In genomic region chr16:83956336-83957289, GRCh38 we compare ENCODE assay signal across 8 cellular contexts. TPM values are rescaled to one million over a fixed set of nuclear protein-coding genes. Genes with fewer than 3 reads are reported as not detected.
A peak's percentile ranks its signal among the peaks of the same experiment; 100 is the strongest.
DNase-seq lines count a peak whose midpoint lies in the region; ATAC-seq and TF ChIP-seq lines count a peak whose summit lies in the region.

No MANE protein-coding gene starts in this region.

- DNase-seq in GM06990 (ENCODE audit: extremely low read depth, insufficient read length) (peak; percentile 70), HuH-7.5 (ENCODE audit: low spot score) (peak; percentile 87), RPMI8226 (peak; percentile 68), foreskin keratinocyte (no peak), nucleus accumbens (lab: John Stamatoyannopoulos, UW) (peak in 50 of 56 donors; percentile 6 to 89 (median 46)), superior temporal gyrus (ENCODE audit: extremely low spot score) (peak; percentile 83)
- peak; percentile 64 for DNase-seq in activated T-helper 2 cell treated with anti-CD3 and anti-CD28 coated beads, Interferon-gamma antibody, Interleukin-2, Interleukin-4, amounts not matched to agents 10 μg/mL and 5 μg/mL and 100 μg/mL, durations not matched to agents 14 hours and 24 hours and 36 hours (ENCODE audit: low spot score)

- H3K36me3 Mint-ChIP-seq in activated T-helper 2 cell treated with anti-CD3 and anti-CD28 coated beads, Interferon-gamma antibody, Interleukin-2, Interleukin-4, amounts not matched to agents 10 μg/mL and 5 μg/mL and 100 μg/mL, durations not matched to agents 14 hours and 24 hours and 36 hours (ENCODE audit: low read depth) = no peaks in the 10 kb centered on the region

- H3K27me3 ChIP-seq in GM06990 (replicated peaks; ENCODE audit: control insufficient read depth, insufficient read depth, low read length) = no peaks in the 10 kb centered on the region
- H3K27me3 ChIP-seq in foreskin keratinocyte = no peaks in the 10 kb centered on the region

- peaks cover 5% of the 10 kb centered on the region for H3K4me1 ChIP-seq in foreskin keratinocyte

- H3K9me3 Mint-ChIP-seq in activated T-helper 2 cell treated with anti-CD3 and anti-CD28 coated beads, Interferon-gamma antibody, Interleukin-2, Interleukin-4, amounts not matched to agents 10 μg/mL and 5 μg/mL and 100 μg/mL, durations not matched to agents 14 hours and 24 hours and 36 hours = no peaks in the 10 kb centered on the region

- peaks cover 12% of the 10 kb centered on the region for H3K4me1 Mint-ChIP-seq in activated T-helper 2 cell treated with anti-CD3 and anti-CD28 coated beads, Interferon-gamma antibody, Interleukin-2, Interleukin-4, amounts not matched to agents 10 μg/mL and 5 μg/mL and 100 μg/mL, durations not matched to agents 14 hours and 24 hours and 36 hours (ENCODE audit: low read depth)

- TF ChIP-seq CTCF in GM06990 (IDR thresholded peaks at IDR 0.05; ENCODE audit: insufficient read depth, low read length, poor library complexity, severe bottlenecking) (peak; percentile 96), foreskin keratinocyte (conservative IDR thresholded peaks at IDR 0.05) (peak; percentile 93)

- H3K4me3 Mint-ChIP-seq in activated T-helper 2 cell treated with anti-CD3 and anti-CD28 coated beads, Interferon-gamma antibody, Interleukin-2, Interleukin-4, amounts not matched to agents 10 μg/mL and 5 μg/mL and 100 μg/mL, durations not matched to agents 14 hours and 24 hours and 36 hours (ENCODE audit: low read depth) = no peak overlapping the region

- intact Hi-C loops in activated T-helper 2 cell treated with anti-CD3 and anti-CD28 coated beads, Interferon-gamma antibody, Interleukin-2, Interleukin-4, amounts not matched to agents 10 μg/mL and 5 μg/mL and 100 μg/mL, durations not matched to agents 14 hours and 24 hours and 36 hours (cut with micrococcal nuclease) = loop anchor here (1.0 to 2.0 kb wide), 3 partner anchors 109 to 550 kb away; partner anchors contain the start of gene TAF1C

- no peaks in the 10 kb centered on the region for H3K36me3 ChIP-seq in GM06990 (ENCODE audit: control insufficient read depth, insufficient read depth, low read length)

- no peak overlapping the region for H3K27ac Mint-ChIP-seq in activated T-helper 2 cell treated with anti-CD3 and anti-CD28 coated beads, Interferon-gamma antibody, Interleukin-2, Interleukin-4, amounts not matched to agents 10 μg/mL and 5 μg/mL and 100 μg/mL, durations not matched to agents 14 hours and 24 hours and 36 hours

- no peak overlapping the region for H3K27ac ChIP-seq in foreskin keratinocyte

- H3K4me3 ChIP-seq in GM06990 (replicated peaks; ENCODE audit: low read depth, low read length) = no peak overlapping the region

- ATAC-seq in foreskin keratinocyte (peak; percentile 18), HG03354 (IDR thresholded peaks at IDR 0.05; ENCODE audit: poor library complexity, severe bottlenecking, unreplicated experiment) (no peak)

- H3K27me3 Mint-ChIP-seq in activated T-helper 2 cell treated with anti-CD3 and anti-CD28 coated beads, Interferon-gamma antibody, Interleukin-2, Interleukin-4, amounts not matched to agents 10 μg/mL and 5 μg/mL and 100 μg/mL, durations not matched to agents 14 hours and 24 hours and 36 hours (ENCODE audit: low read depth) = peaks cover 10% of the 10 kb centered on the region

RNA-seq across cellular contexts. Expression of gene OSGIN1, which starts 3.6 kb away (rescaled TPM):
- 1.4 and 2.1 TPM in 2 replicates for total RNA-seq in activated T-helper 2 cell treated with anti-CD3 and anti-CD28 coated beads, Interferon-gamma antibody, Interleukin-2, Interleukin-4, amounts not matched to agents 10 μg/mL and 5 μg/mL and 100 μg/mL, durations not matched to agents 14 hours and 24 hours and 36 hours
- 1.3 and 1.4 TPM in 2 replicates for total RNA-seq in foreskin keratinocyte
- polyA plus RNA-seq in foreskin keratinocyte = 1.9 and 2.5 TPM in 2 replicates

RNA-seq across cellular contexts. Expression of gene NECAB2, which starts 11.4 kb away (rescaled TPM):
- 0.11 TPM in 1 of 2 replicates, not detected in the other for total RNA-seq in activated T-helper 2 cell treated with anti-CD3 and anti-CD28 coated beads, Interferon-gamma antibody, Interleukin-2, Interleukin-4, amounts not matched to agents 10 μg/mL and 5 μg/mL and 100 μg/mL, durations not matched to agents 14 hours and 24 hours and 36 hours
- total RNA-seq in foreskin keratinocyte = not detected in 2 replicates
- polyA plus RNA-seq in foreskin keratinocyte = not detected in 2 replicates

RNA-seq across cellular contexts. Expression of gene MLYCD, which starts 57.7 kb away (rescaled TPM):
- 6.1 TPM in 2 replicates for total RNA-seq in activated T-helper 2 cell treated with anti-CD3 and anti-CD28 coated beads, Interferon-gamma antibody, Interleukin-2, Interleukin-4, amounts not matched to agents 10 μg/mL and 5 μg/mL and 100 μg/mL, durations not matched to agents 14 hours and 24 hours and 36 hours
- 1.1 and 1.2 TPM in 2 replicates for total RNA-seq in foreskin keratinocyte
- polyA plus RNA-seq in foreskin keratinocyte = 1.2 and 1.4 TPM in 2 replicates

Comparison
In these comparisons a context has a peak if more than half of its experiments do, and no peak if none do; other contexts are left out.
1. DNase-seq: peak in GM06990 (single experiment), HuH-7.5 (single experiment), RPMI8226 (single experiment), activated T-helper 2 cell treated with anti-CD3 and anti-CD28 coated beads, Interferon-gamma antibody, Interleukin-2, Interleukin-4, amounts not matched to agents 10 μg/mL and 5 μg/mL and 100 μg/mL, durations not matched to agents 14 hours and 24 hours and 36 hours (single experiment), nucleus accumbens (50 of 56) and superior temporal gyrus (single experiment); none in foreskin keratinocyte (0 of 2).